ENCODE assay signal across 14 cellular contexts in the genomic region with DNA sequence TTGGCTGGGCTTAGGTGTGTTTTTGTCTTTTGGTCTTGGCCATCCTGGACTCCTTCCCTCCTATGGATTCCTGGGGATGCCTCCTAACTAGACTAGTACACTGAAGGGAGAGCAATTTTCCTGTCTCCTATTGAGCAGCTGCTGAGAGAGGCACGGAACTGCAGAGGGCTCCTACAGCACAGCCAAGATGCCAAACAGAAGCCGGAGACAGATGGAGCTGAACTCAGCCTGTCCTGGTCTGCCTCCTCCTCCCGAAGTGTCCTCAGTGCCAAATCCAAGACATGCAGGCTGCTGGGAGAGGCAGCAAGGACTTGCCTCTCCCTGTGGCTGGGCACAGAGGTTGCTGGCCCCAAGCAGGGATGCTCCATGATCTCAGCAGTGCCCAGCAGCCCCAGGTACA.
DNase-seq lines count a peak whose midpoint lies in the region; ATAC-seq, FAIRE-seq and TF ChIP-seq lines count a peak whose summit lies in the region.
"Had no signal": no experiment of that assay in that cellular context is flagged by ENCODE, and none has a peak within 500 bp of the region (broad histone marks: within the 10 kb centered on the region; RNA-seq: fewer than 3 reads in every experiment).

No MANE protein-coding gene starts in this region.

- no peak overlapping the region for H2BK15ac ChIP-seq in H1 (ENCODE audit: low read length)

- no peaks in the 10 kb centered on the region for H3K23me2 ChIP-seq in H1 (ENCODE audit: low read depth, low read length)

- H2BK12ac ChIP-seq in H1 (ENCODE audit: low read depth, low read length): no peak overlapping the region

- H3K79me2 ChIP-seq in H1 (ENCODE audit: control insufficient read depth in 1 of 2, insufficient read depth in 2 of 2, low read length in 2 of 2): no peaks in the 10 kb centered on the region

- no peaks in the 10 kb centered on the region for H3K27me3 ChIP-seq in H1 (replicated peaks in 1 of 4; ENCODE audit: control insufficient read depth in 3 of 4, extremely low read depth in 1 of 4, insufficient read depth in 3 of 4, low read length in 3 of 4)

- H3K18ac ChIP-seq in H1 (ENCODE audit: extremely low read depth, low read length): no peak overlapping the region

- peak; percentile 2 for TF ChIP-seq CTCF in AG04449 (IDR thresholded peaks at IDR 0.05; ENCODE audit: insufficient read depth, low read length, missing control alignments)
- 0 out of 2 replicates have a peak, but pooled peaks have one; percentile 11 for TF ChIP-seq CTCF in LNCaP clone FGC (IDR thresholded peaks at IDR 0.05; ENCODE audit: control insufficient read depth, extremely low read depth, insufficient read depth)
- TF ChIP-seq CTCF in H1 (IDR thresholded peaks at IDR 0.05; ENCODE audit: control extremely low read depth in 1 of 3, insufficient read depth in 1 of 3, low read depth in 1 of 3, low read length in 3 of 3): no peak

- H3K56ac ChIP-seq in H1 (replicated peaks; ENCODE audit: insufficient read length, low read depth, low read length): no peak overlapping the region

- WGBS in H1 (ENCODE audit: extremely low coverage in 1 of 2, insufficient coverage in 1 of 2, insufficient read length in 1 of 2, insufficient replicate concordance in 2 of 2, low coverage in 1 of 2, low lambda C conversion rate in 2 of 2, missing lambda C conversion rate in 1 of 2), 2 experiments: 57% methylated on average over 3 of the region's 3 CpGs; no CpG with 5 or more reads in 1 of the 2 experiments

- H3K14ac ChIP-seq in H1 (ENCODE audit: insufficient read length): no peak overlapping the region

- ATAC-seq in GM18861 (IDR thresholded peaks at IDR 0.05; ENCODE audit: unreplicated experiment): no peak

- peak overlapping the region; percentile 22; the same call in 1 of the 2 replicates for H2BK5ac ChIP-seq in H1 (ENCODE audit: low read depth, low read length)

- CTCF ChIA-PET in AG04449 (lab: Yijun Ruan, JAX) (interaction anchor here (1.4 to 2.2 kb wide), 3 partner anchors 8 to 88 kb away, joined by 4 to 6 read pairs (median 5); no protein-coding TSS in a partner anchor), H1 (lab: Charles Lee; ENCODE audit: partially characterized antibody) (interaction anchor here (1.4 to 2.1 kb wide), 2 partner anchors 8 to 14 kb away, joined by 4 to 6 read pairs; no protein-coding TSS in a partner anchor)

- no peak for TF ChIP-seq EP300 in H1 (IDR thresholded peaks at IDR 0.05; ENCODE audit: borderline replicate concordance in 1 of 2, low read depth in 2 of 2, low read length in 2 of 2)

- H3K9me3 ChIP-seq in H1 (ENCODE audit: insufficient read depth in 2 of 2, low read depth in 1 of 2, low read length in 1 of 2): no peaks in the 10 kb centered on the region

- TF ChIP-seq RAD21 in H1 (IDR thresholded peaks at IDR 0.05 in 1 of 2, conservative IDR thresholded peaks at IDR 0.05 in 1 of 2; ENCODE audit: low read depth in 2 of 2, low read length in 2 of 2): no peak

- no peak overlapping the region for H4K91ac ChIP-seq in H1 (replicated peaks; ENCODE audit: insufficient read length, low read length)

- H4K20me1 ChIP-seq in H1 (replicated peaks in 1 of 2; ENCODE audit: control insufficient read depth in 1 of 2, insufficient read depth in 2 of 2, low read length in 2 of 2): no peaks in the 10 kb centered on the region

- no peak overlapping the region for H3K23ac ChIP-seq in H1 (ENCODE audit: insufficient read length)

- TF ChIP-seq POLR2A in H1 (IDR thresholded peaks at IDR 0.05; ENCODE audit: control extremely low read depth in 1 of 2, low read depth in 2 of 2, low read length in 2 of 2): no peak

- H4K8ac ChIP-seq in H1 (ENCODE audit: extremely low read depth, insufficient read depth, low read length): peak overlapping the region; percentile 1; the same call in 1 of the 2 replicates

- no peak overlapping the region for H4K5ac ChIP-seq in H1 (ENCODE audit: insufficient read length, low read depth, low read length)

- H2AFZ ChIP-seq in H1 (ENCODE audit: low read length): no peak overlapping the region

- no peak overlapping the region for H2BK20ac ChIP-seq in H1 (ENCODE audit: low read length)

- no peak overlapping the region for H3K27ac ChIP-seq in H1 (ENCODE audit: low read depth, low read length)

- no peak overlapping the region for H3K9ac ChIP-seq in H1 (replicated peaks in 1 of 4; ENCODE audit: extremely low read depth in 1 of 4, low read depth in 3 of 4, low read length in 3 of 4)

- H3K4me2 ChIP-seq in H1 (ENCODE audit: insufficient read depth in 1 of 2, low read depth in 2 of 2, low read length in 2 of 2): no peak overlapping the region

- H3K4me3 ChIP-seq in AG04449 (ENCODE audit: low read depth, low read length): no peak overlapping the region
- no peak overlapping the region for H3K4me3 ChIP-seq in LNCaP clone FGC (ENCODE audit: low read depth, low read length)
- no peak overlapping the region for H3K4me3 ChIP-seq in H1 (ENCODE audit: extremely low read depth in 1 of 4, insufficient read depth in 2 of 4, low read depth in 3 of 4, low read length in 4 of 4)

- DNase-seq in AG04449 (ENCODE audit: low read depth, low spot score) (no peak), LNCaP clone FGC (ENCODE audit: low read depth) (no peak), H1 (ENCODE audit: low read depth in 1 of 2, low spot score in 2 of 2) (no peak), nucleus accumbens (lab: John Stamatoyannopoulos, UW) (peak in 45 of 56 donors; percentile 3 to 72 (median 27)), HUDEP-2 (lab: John Stamatoyannopoulos, UW; ENCODE audit: unreplicated experiment in 76 of 76) (no peak), T-helper 1 cell (no peak)
- no peak for DNase-seq in central memory CD4-positive, alpha-beta T cell
- DNase-seq: activated CD4-positive, alpha-beta T cell treated with anti-CD3 and anti-CD28 coated beads for 48 hours; EL; NCI-H187; OCI-M1; stimulated activated CD4-positive, alpha-beta T cell treated with anti-CD3 and anti-CD28 coated beads, Interleukin-15, amount 100 ng/mL, for 24 hours; stimulated activated CD8-positive, alpha-beta memory T cell treated with anti-CD3 and anti-CD28 coated beads, Interleukin-4, amount 100 ng/mL, for 48 hours had no signal

- H3K4ac ChIP-seq in H1 (replicated peaks; ENCODE audit: insufficient read length, low read depth, low read length): no peak overlapping the region

- no peaks in the 10 kb centered on the region; a peak in 2 of 7 replicates for H3K4me1 ChIP-seq in H1 (replicated peaks in 1 of 4; ENCODE audit: control insufficient read depth in 3 of 4, insufficient read depth in 4 of 4, low read length in 3 of 4)

- POLR2A ChIA-PET in AG04449 (lab: Yijun Ruan, JAX) (no interaction called here), H1 (lab: Charles Lee; ENCODE audit: partially characterized antibody) (interaction anchor here (1.0 kb wide), 1 partner anchor 11 kb away, joined by 3 read pairs; no protein-coding TSS in a partner anchor)

- H2AK5ac ChIP-seq in H1 (ENCODE audit: low read depth, low read length): no peak overlapping the region

- FAIRE-seq in H1 (lab: Jason Lieb, UNC): no peak

- H3K36me3 ChIP-seq in H1 (ENCODE audit: control insufficient read depth in 2 of 4, insufficient read depth in 4 of 4, low read length in 3 of 4): no peaks in the 10 kb centered on the region

- H3K79me1 ChIP-seq in H1 (ENCODE audit: low read depth, low read length): no peaks in the 10 kb centered on the region

- H2BK120ac ChIP-seq in H1 (replicated peaks; ENCODE audit: low read depth, low read length): no peak overlapping the region

TF ChIP-seq in H1, 55 proteins besides CTCF, POLR2A, EP300 and RAD21:
- TF ChIP-seq CEBPB (IDR thresholded peaks at IDR 0.05; ENCODE audit: low read depth, low read length) (no peak), GTF2F1 (IDR thresholded peaks at IDR 0.05; ENCODE audit: borderline replicate concordance, low read depth, low read length) (no peak), TBP (IDR thresholded peaks at IDR 0.05; ENCODE audit: low read depth, low read length) (no peak), RFX5 (IDR thresholded peaks at IDR 0.05; ENCODE audit: borderline replicate concordance, low read depth, low read length) (no peak), YY1 (IDR thresholded peaks at IDR 0.05; ENCODE audit: low read depth, low read length) (no peak), KDM1A (IDR thresholded peaks at IDR 0.05; ENCODE audit: borderline replicate concordance, low read length) (no peak), SAP30 (IDR thresholded peaks at IDR 0.05; ENCODE audit: insufficient read depth, insufficient replicate concordance, low read length) (no peak), JUND (IDR thresholded peaks at IDR 0.05; ENCODE audit: low read length) (no peak), RXRA (IDR thresholded peaks at IDR 0.05; ENCODE audit: insufficient read depth, low read depth, low read length) (no peak), SIRT6 (IDR thresholded peaks at IDR 0.05; ENCODE audit: low read length) (no peak), HDAC6 (IDR thresholded peaks at IDR 0.05; ENCODE audit: low read depth, low read length) (no peak)

Comparison
In these comparisons a context has a peak if more than half of its experiments do, and no peak if none do; other contexts are left out.
1. DNase-seq: peak in nucleus accumbens (45 of 56); none in AG04449 (single experiment), LNCaP clone FGC (single experiment), H1 (0 of 2), HUDEP-2 (0 of 76), T-helper 1 cell (0 of 5) and central memory CD4-positive, alpha-beta T cell (single experiment).
2. CTCF ChIP-seq: peak in AG04449 (single experiment) and LNCaP clone FGC (single experiment); none in H1 (0 of 3).